In genomic region chr20:57742506-57743180, GRCh38 we compare ENCODE assay signal across 3 cellular contexts.
TF ChIP-seq lines count a peak whose summit lies in the region.

No MANE protein-coding gene starts in this region.

TF ChIP-seq in SK-N-SH, 30 proteins besides CTCF, POLR2A, EP300 and RAD21 (continued from another document):
- TF ChIP-seq ZBTB33 (IDR thresholded peaks at IDR 0.05; ENCODE audit: borderline replicate concordance, low read depth), result no peak
- TF ChIP-seq RCOR1 (IDR thresholded peaks at IDR 0.05; ENCODE audit: low read length), result no peak
- no peak for TF ChIP-seq USF2 (IDR thresholded peaks at IDR 0.05; ENCODE audit: borderline replicate concordance, low read depth, low read length)

TF ChIP-seq in SK-N-SH treated with all-trans-retinoic acid at 6 μM for 48 hours, 23 proteins besides CTCF, POLR2A, EP300 and RAD21 (continued from another document):
- TF ChIP-seq PATZ1 (CRISPR knock-in tag; IDR thresholded peaks at IDR 0.05; ENCODE audit: borderline replicate concordance), result no peak
- no peak for TF ChIP-seq ZFP30 (CRISPR knock-in tag; IDR thresholded peaks at IDR 0.05)
- TF ChIP-seq ZC3H10 (CRISPR knock-in tag; IDR thresholded peaks at IDR 0.05), result no peak
- TF ChIP-seq ZNF565 (CRISPR knock-in tag; conservative IDR thresholded peaks at IDR 0.05; ENCODE audit: low read depth), result no peak
- no peak for TF ChIP-seq BACH2 (CRISPR knock-in tag; IDR thresholded peaks at IDR 0.05; ENCODE audit: borderline replicate concordance)
- TF ChIP-seq ESRRG (CRISPR knock-in tag; IDR thresholded peaks at IDR 0.05), result no peak
- no peak for TF ChIP-seq ISL1 (CRISPR knock-in tag; IDR thresholded peaks at IDR 0.05)
- no peak for TF ChIP-seq CSDC2 (CRISPR knock-in tag; IDR thresholded peaks at IDR 0.05)
- TF ChIP-seq TOX (CRISPR knock-in tag; IDR thresholded peaks at IDR 0.05; ENCODE audit: borderline replicate concordance), result no peak

TF ChIP-seq in A549, 52 proteins besides CTCF, POLR2A, EP300 and RAD21 (continued from another document):
- TF ChIP-seq E2F6 (IDR thresholded peaks at IDR 0.05; ENCODE audit: borderline replicate concordance, low read depth) (no peak), ZFP36 (IDR thresholded peaks at IDR 0.05; ENCODE audit: borderline replicate concordance, partially characterized antibody) (no peak), CHD2 (IDR thresholded peaks at IDR 0.05; ENCODE audit: low read length, partially characterized antibody) (no peak), FOSL2 (IDR thresholded peaks at IDR 0.05) (no peak), FOSL2 (CRISPR knock-in tag; IDR thresholded peaks at IDR 0.05) (no peak), BCL3 (IDR thresholded peaks at IDR 0.05) (no peak), JUNB (IDR thresholded peaks at IDR 0.05) (no peak), KDM1A (IDR thresholded peaks at IDR 0.05; ENCODE audit: low read depth) (no peak)
- TF ChIP-seq, protein P1, sequence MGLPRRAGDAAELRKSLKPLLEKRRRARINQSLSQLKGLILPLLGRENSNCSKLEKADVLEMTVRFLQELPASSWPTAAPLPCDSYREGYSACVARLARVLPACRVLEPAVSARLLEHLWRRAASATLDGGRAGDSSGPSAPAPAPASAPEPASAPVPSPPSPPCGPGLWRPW (IDR thresholded peaks at IDR 0.05), result no peak
- TF ChIP-seq, protein P2, sequence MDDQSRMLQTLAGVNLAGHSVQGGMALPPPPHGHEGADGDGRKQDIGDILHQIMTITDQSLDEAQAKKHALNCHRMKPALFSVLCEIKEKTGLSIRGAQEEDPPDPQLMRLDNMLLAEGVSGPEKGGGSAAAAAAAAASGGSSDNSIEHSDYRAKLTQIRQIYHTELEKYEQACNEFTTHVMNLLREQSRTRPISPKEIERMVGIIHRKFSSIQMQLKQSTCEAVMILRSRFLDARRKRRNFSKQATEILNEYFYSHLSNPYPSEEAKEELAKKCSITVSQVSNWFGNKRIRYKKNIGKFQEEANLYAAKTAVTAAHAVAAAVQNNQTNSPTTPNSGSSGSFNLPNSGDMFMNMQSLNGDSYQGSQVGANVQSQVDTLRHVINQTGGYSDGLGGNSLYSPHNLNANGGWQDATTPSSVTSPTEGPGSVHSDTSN (IDR thresholded peaks at IDR 0.05), result no peak
